In genomic region chr15:96882361-96882760, GRCh38 we compare ENCODE assay signal across 23 cellular contexts.
"Had no signal": no experiment of that assay in that cellular context is flagged by ENCODE, and none has a peak within 500 bp of the region (broad histone marks: within the 10 kb centered on the region; RNA-seq: fewer than 3 reads in every experiment).

No MANE protein-coding gene starts in this region.

- H3K4me1 Mint-ChIP-seq: central memory CD8-positive, alpha-beta T cell; natural killer cell had no signal

- H3K27me3 Mint-ChIP-seq: central memory CD8-positive, alpha-beta T cell; dendritic cell treated with granulocyte-macrophage colony-stimulating factor and Interleukin-4, amounts not matched to agents 40 ng/mL and 50 ng/mL, for 4 days had no signal

- H3K36me3 Mint-ChIP-seq: natural killer cell had no signal

- DNase-seq: effector memory CD8-positive, alpha-beta T cell; foreskin melanocyte; head of caudate nucleus; left colon; left ventricle myocardium superior; mucosa of descending colon; natural killer cell; posterior cingulate gyrus; stimulated activated CD4-positive, alpha-beta T cell treated with anti-CD3 and anti-CD28 coated beads, Interleukin-12 subunit alpha, Interleukin-12 subunit beta, amount 100 ng/mL, for 4 hours; stimulated activated naive CD4-positive, alpha-beta T cell; stomach; substantia nigra; transverse colon had no signal

- H3K27ac Mint-ChIP-seq: dendritic cell treated with granulocyte-macrophage colony-stimulating factor and Interleukin-4, amounts not matched to agents 40 ng/mL and 50 ng/mL, for 4 days; effector memory CD8-positive, alpha-beta T cell; natural killer cell had no signal

- H3K27ac ChIP-seq: epithelial cell of prostate, esophagus muscularis mucosa, hepatocyte, neutrophil, skin epidermis, stomach, thoracic aorta, transverse colon had no signal

- H3K36me3 ChIP-seq: esophagus muscularis mucosa, neutrophil, stomach, thoracic aorta, transverse colon had no signal

- ATAC-seq: effector memory CD8-positive, alpha-beta T cell; left colon; left ventricle myocardium superior; mucosa of descending colon; natural killer cell; sciatic nerve had no signal

- H3K4me3 ChIP-seq: esophagus muscularis mucosa, hepatocyte, mucosa of descending colon, skin epidermis, stomach, thoracic aorta, transverse colon had no signal

- H3K4me1 ChIP-seq: esophagus muscularis mucosa, stomach, transverse colon had no signal

- H3K27me3 ChIP-seq: esophagus muscularis mucosa, hepatocyte, neutrophil, stomach, transverse colon had no signal

- H3K9me3 Mint-ChIP-seq: central memory CD8-positive, alpha-beta T cell had no signal

- H3K9me3 ChIP-seq: esophagus muscularis mucosa, mucosa of descending colon, neutrophil, stomach, thoracic aorta, transverse colon had no signal

- FAIRE-seq: colon had no signal

- H3K4me3 Mint-ChIP-seq: central memory CD8-positive, alpha-beta T cell; dendritic cell treated with granulocyte-macrophage colony-stimulating factor and Interleukin-4, amounts not matched to agents 40 ng/mL and 50 ng/mL, for 4 days; effector memory CD8-positive, alpha-beta T cell; natural killer cell had no signal
